11 cellular contexts compared by ENCODE assay signal in genomic region chr15:69474846-69475455, GRCh38. TPM values are rescaled to one million over a fixed set of nuclear protein-coding genes. Genes with fewer than 3 reads are reported as not detected.
A peak's percentile ranks its signal among the peaks of the same experiment; 100 is the strongest.
DNase-seq lines count a peak whose midpoint lies in the region; ATAC-seq, FAIRE-seq and TF ChIP-seq lines count a peak whose summit lies in the region.
"Had no signal": no experiment of that assay in that cellular context is flagged by ENCODE, and none has a peak within 500 bp of the region (broad histone marks: within the 10 kb centered on the region; RNA-seq: fewer than 3 reads in every experiment).

No MANE protein-coding gene starts in this region.

- no peak overlapping the region for H4K5ac ChIP-seq in IMR-90 (ENCODE audit: low read depth, low read length)

- H3K9me1 ChIP-seq in IMR-90 (ENCODE audit: insufficient read depth, low read length), result peaks cover 4% of the 10 kb centered on the region; the same call in 1 of the 2 replicates
- no peaks in the 10 kb centered on the region for H3K9me1 ChIP-seq in K562 (ENCODE audit: control insufficient read depth, insufficient read depth, low read length)

- H3K56ac ChIP-seq in IMR-90 (ENCODE audit: extremely low read depth, insufficient read depth, low read length), result no peak overlapping the region

- FAIRE-seq in K562 (lab: Jason Lieb, UNC), result no peak

- no peak overlapping the region for H3K18ac ChIP-seq in IMR-90 (ENCODE audit: low read depth, low read length)

- 0 out of 2 replicates have a peak overlapping the region, but pooled peaks have one; percentile 17 for H3K23ac ChIP-seq in IMR-90 (ENCODE audit: low read depth, low read length)

- TF ChIP-seq RAD21 in IMR-90 (IDR thresholded peaks at IDR 0.05; ENCODE audit: low read length) (no peak), K562 (CRISPR knock-in tag; conservative IDR thresholded peaks at IDR 0.05 in 1 of 2, IDR thresholded peaks at IDR 0.05 in 1 of 2) (no peak)

- H3K4me1 ChIP-seq in IMR-90 (ENCODE audit: control insufficient read depth, insufficient read depth, low read length), result peaks cover 9% of the 10 kb centered on the region
- H3K4me1 ChIP-seq in K562 (replicated peaks in 1 of 2; ENCODE audit: control insufficient read depth in 2 of 2, insufficient read depth in 2 of 2, low read length in 2 of 2), result 0 out of 5 replicates have a peak, but pooled peaks cover 0 to under 1% of the 10 kb centered on the region in 2 experiments
- H3K4me1 ChIP-seq in upper lobe of left lung, result peaks cover 0 to 4% (median 0%) of the 10 kb centered on the region in 4 donors
- H3K4me1 ChIP-seq: upper lobe of right lung had no signal

- dilution Hi-C loops in IMR-90 (cut with HindIII; ENCODE audit: low sequenced_read_pairs, unreplicated experiment), result no loop called here

- no peak overlapping the region for H3K14ac ChIP-seq in IMR-90 (replicated peaks; ENCODE audit: low read depth, low read length)

- no peaks in the 10 kb centered on the region for H3K79me1 ChIP-seq in IMR-90 (ENCODE audit: low read depth in 1 of 2, low read length in 2 of 2)

- no peak for ATAC-seq in IMR-90 (ENCODE audit: low read depth)
- ATAC-seq in K562, result peak; percentile 63
- ATAC-seq in upper lobe of left lung (ENCODE audit: low FRiP score in 2 of 2), result no peak
- no peak for ATAC-seq in GM19463 (IDR thresholded peaks at IDR 0.05; ENCODE audit: unreplicated experiment)

- H3K36me3 ChIP-seq in BJ (ENCODE audit: control insufficient read depth, insufficient read depth, low read length), result no peaks in the 10 kb centered on the region
- no peaks in the 10 kb centered on the region for H3K36me3 ChIP-seq in IMR-90 (ENCODE audit: control insufficient read depth, insufficient read depth, low read length)
- no peaks in the 10 kb centered on the region for H3K36me3 ChIP-seq in K562 (ENCODE audit: control insufficient read depth, insufficient read depth, low read length)
- no peaks in the 10 kb centered on the region for H3K36me3 ChIP-seq in upper lobe of left lung
- H3K36me3 ChIP-seq: BLaER1 treated with 17β-estradiol and CSF1 and Interleukin-3, amounts not matched to agents 10 nM and 100 nM; upper lobe of right lung had no signal

- TF ChIP-seq EP300 in K562 (IDR thresholded peaks at IDR 0.05; ENCODE audit: low read length) (no peak), upper lobe of left lung (IDR thresholded peaks at IDR 0.05) (no peak)

- H3K27ac ChIP-seq in IMR-90 (ENCODE audit: insufficient read depth, low read length) (no peak overlapping the region), K562 (ENCODE audit: extremely low read depth, low read depth, low read length) (no peak overlapping the region), upper lobe of left lung (no peak overlapping the region)
- H3K27ac ChIP-seq: BLaER1 treated with 17β-estradiol and CSF1 and Interleukin-3, amounts not matched to agents 10 nM and 100 nM; upper lobe of right lung had no signal

- no peak overlapping the region; the same call in 1 of the 2 replicates for H3K4ac ChIP-seq in IMR-90 (ENCODE audit: low read depth, low read length)

- 40% methylated on average over 2 of the region's 7 CpGs; no CpG with 5 or more reads in 1 of the 2 experiments for WGBS in IMR-90 (ENCODE audit: extremely low coverage in 2 of 2, insufficient read length in 1 of 2), 2 experiments
- 1% methylated on average over 7 of the region's 7 CpGs for WGBS in K562 (ENCODE audit: insufficient coverage, low coverage, missing lambda C conversion rate)
- WGBS in upper lobe of left lung, 2 donors, result 76 to 79% methylated on average over 7 of the region's 7 CpGs

- H2BK5ac ChIP-seq in IMR-90 (ENCODE audit: low read depth, low read length, poor library complexity, severe bottlenecking), result no peak overlapping the region

- TF ChIP-seq CTCF in BJ (IDR thresholded peaks at IDR 0.05; ENCODE audit: insufficient read depth, low read depth, low read length), result peak; percentile 30
- TF ChIP-seq CTCF in IMR-90 (conservative IDR thresholded peaks at IDR 0.05; ENCODE audit: low read depth, low read length), result 0 out of 2 replicates have a peak, but pooled peaks have one; percentile 8
- TF ChIP-seq CTCF in K562 (IDR thresholded peaks at IDR 0.05 in 2 of 3, conservative IDR thresholded peaks at IDR 0.05 in 1 of 3; ENCODE audit: insufficient read depth in 2 of 3, low read depth in 1 of 3, low read length in 3 of 3), result no peak
- TF ChIP-seq CTCF in upper lobe of left lung (IDR thresholded peaks at IDR 0.05), result peak in 1 of 6 experiments; percentile 31

- DNase-seq in BJ (ENCODE audit: low read depth) (no peak), IMR-90 (peak; percentile 23), K562 (ENCODE audit: extremely low read depth in 1 of 4, low spot score in 3 of 4) (peak in 1 of 4 experiments; percentile 18), kidney tubule cell (ENCODE audit: low spot score) (peak; percentile 56), upper lobe of left lung (no peak), mucosa of gallbladder (ENCODE audit: low spot score) (no peak), Kasumi-1 (lab: John Stamatoyannopoulos, UW) (no peak)
- DNase-seq: activated gamma-delta T cell had no signal

- H2BK20ac ChIP-seq in IMR-90 (ENCODE audit: low read depth, low read length), result peak overlapping the region; percentile 18; the same call in 1 of the 2 replicates

- BruUV-seq in IMR-90 (replicated peaks; lab: Mats Ljungman, UMichigan) (no TSS peak), K562 (replicated peaks; lab: Mats Ljungman, UMichigan) (no TSS peak)

- in situ Hi-C loops in IMR-90 (cut with MboI; ENCODE audit: low sequenced_read_pairs), result loop anchor here (10.0 kb wide), 1 partner anchor 1010 kb away; no protein-coding TSS in a partner anchor
- in situ Hi-C loops in K562 (cut with MboI), result loop anchor here (10.0 kb wide), 1 partner anchor 1010 kb away; no protein-coding TSS in a partner anchor

- intact Hi-C loops in IMR-90 (cut with micrococcal nuclease) (loop anchor here (5.0 to 10.0 kb wide), 4 partner anchors 500 to 1400 kb away; no protein-coding TSS in a partner anchor), K562 (cut with micrococcal nuclease) (loop anchor here (10.0 kb wide), 1 partner anchor 1250 kb away; no protein-coding TSS in a partner anchor)

- H4K20me1 ChIP-seq in IMR-90 (ENCODE audit: insufficient read depth, low read length), result no peaks in the 10 kb centered on the region
- peaks cover under 1% of the 10 kb centered on the region; the same call in 1 of the 2 replicates for H4K20me1 ChIP-seq in K562 (replicated peaks; ENCODE audit: control insufficient read depth, insufficient read depth, low read length)

- TF ChIP-seq POLR2A in IMR-90 (IDR thresholded peaks at IDR 0.05; ENCODE audit: low read depth, low read length) (no peak), K562 (conservative IDR thresholded peaks at IDR 0.05) (no peak), upper lobe of left lung (IDR thresholded peaks at IDR 0.05) (no peak)

- H2AK9ac ChIP-seq in IMR-90 (replicated peaks; ENCODE audit: low read depth, low read length, poor library complexity), result no peak overlapping the region

- no peak overlapping the region; the same call in 2 of the 3 replicates for H2BK15ac ChIP-seq in IMR-90 (ENCODE audit: low read depth, low read length)

- peak overlapping the region; percentile 37; the same call in 1 of the 2 replicates for H2BK120ac ChIP-seq in IMR-90 (ENCODE audit: low read depth, low read length)

- H3K4me2 ChIP-seq in IMR-90 (ENCODE audit: low read depth, low read length) (no peak overlapping the region), K562 (ENCODE audit: insufficient read depth, low read length) (no peak overlapping the region)

- peak overlapping the region; percentile 58 for H2AFZ ChIP-seq in IMR-90 (replicated peaks; ENCODE audit: low read length, poor library complexity)
- no peak overlapping the region for H2AFZ ChIP-seq in K562 (ENCODE audit: low read depth, low read length)

- H3K9ac ChIP-seq in IMR-90 (ENCODE audit: low read depth, low read length) (no peak overlapping the region), K562 (ENCODE audit: insufficient read depth in 1 of 2, low read depth in 2 of 2, low read length in 2 of 2) (no peak overlapping the region)

- 0 out of 4 replicates have a peak overlapping the region, but pooled peaks of 1 of the 2 experiments have one; percentile 23 for H4K8ac ChIP-seq in IMR-90 (ENCODE audit: low read depth in 2 of 2, low read length in 2 of 2)

- CTCF ChIA-PET in BJ (lab: Yijun Ruan, JAX), result interaction anchor here (0.6 to 6.6 kb wide), 15 partner anchors 9 to 1063 kb away, joined by 3 to 45 read pairs (median 4); no protein-coding TSS in a partner anchor
- CTCF ChIA-PET in IMR-90 (lab: Yijun Ruan, JAX), result interaction anchor here (0.6 to 1.0 kb wide), 2 partner anchors 991 to 1177 kb away, joined by 3 read pairs; no protein-coding TSS in a partner anchor
- CTCF ChIA-PET in K562 (lab: Yijun Ruan, JAX; ENCODE audit: low intra/inter-chr PET ratio), result interaction anchor here (0.5 to 1.0 kb wide), 3 partner anchors 40 to 1247 kb away, joined by 3 read pairs; no protein-coding TSS in a partner anchor

- H3K9me3 ChIP-seq in IMR-90 (ENCODE audit: control insufficient read depth, insufficient read depth, low read length) (peaks cover 4% of the 10 kb centered on the region), K562 (replicated peaks; ENCODE audit: control insufficient read depth, insufficient read depth, low read depth, low read length) (no peaks in the 10 kb centered on the region), upper lobe of left lung (no peaks in the 10 kb centered on the region)
- H3K9me3 ChIP-seq: upper lobe of right lung had no signal

- H3K79me2 ChIP-seq in K562 (ENCODE audit: control insufficient read depth, insufficient read depth, low read length), result no peaks in the 10 kb centered on the region

- H3K4me3 ChIP-seq in BJ (ENCODE audit: low read depth, low read length) (no peak overlapping the region), IMR-90 (ENCODE audit: insufficient read depth, low read depth, low read length) (no peak overlapping the region), K562 (no peak overlapping the region), upper lobe of left lung (no peak overlapping the region)
- H3K4me3 ChIP-seq: BLaER1 treated with 17β-estradiol and CSF1 and Interleukin-3, amounts not matched to agents 10 nM and 100 nM; upper lobe of right lung had no signal

- H4K91ac ChIP-seq in IMR-90 (ENCODE audit: insufficient read depth, low read depth, low read length), result peak overlapping the region; percentile 4; the same call in 1 of the 2 replicates

- POLR2A ChIA-PET in BJ (lab: Charles Lee) (no interaction called here), IMR-90 (lab: Charles Lee; ENCODE audit: unreplicated experiment) (no interaction called here), K562 (lab: Yijun Ruan, JAX) (interaction anchor here (0.7 to 1.2 kb wide), 2 partner anchors 19 to 385 kb away, joined by 3 to 4 read pairs; no protein-coding TSS in a partner anchor)

- H3K27me3 ChIP-seq in BJ (ENCODE audit: control insufficient read depth, insufficient read depth, low read length) (peaks cover 3% of the 10 kb centered on the region; the same call in 1 of the 2 replicates), IMR-90 (ENCODE audit: control insufficient read depth, insufficient read depth, low read length) (peaks cover 11% of the 10 kb centered on the region), K562 (ENCODE audit: control insufficient read depth in 2 of 2, insufficient read depth in 2 of 2, low read length in 2 of 2) (peaks cover 6 to 24% of the 10 kb centered on the region in 2 experiments; a peak in 4 of 5 replicates), upper lobe of left lung (no peaks in the 10 kb centered on the region)
- H3K27me3 ChIP-seq: upper lobe of right lung had no signal

- no peak overlapping the region; the same call in 1 of the 2 replicates for H2AK5ac ChIP-seq in IMR-90 (ENCODE audit: low read depth, low read length)

RNA-seq across cellular contexts. Expression of gene RPLP1, which starts 22.3 kb away (rescaled TPM):
- polyA plus RNA-seq in BJ (2011; rRNA removed), result 1,124 and 1,191 TPM in 2 replicates
- polyA minus RNA-seq in BJ (2011; rRNA and poly(A)+ RNA removed), result 336 and 346 TPM in 2 replicates
- 97.0 and 132 TPM in 2 replicates for total RNA-seq in IMR-90 (2012; rRNA removed)
- polyA plus RNA-seq in IMR-90 (2012; rRNA removed), result 1,440 and 1,469 TPM in 2 replicates
- 865 and 2,195 TPM in 2 replicates for polyA plus RNA-seq in IMR-90 (2012; cell fraction: cytosol; rRNA removed)
- 449 and 618 TPM in 2 replicates for polyA plus RNA-seq in IMR-90 (2012; cell fraction: nucleus; rRNA removed; ENCODE audit: low replicate concordance)
- 174 and 228 TPM in 2 replicates for total RNA-seq in K562 (2011; cell fraction: chromatin; rRNA removed; ENCODE audit: low replicate concordance)
- 391 and 425 TPM in 2 replicates for total RNA-seq in K562 (2011; cell fraction: nucleolus; rRNA removed)
- total RNA-seq in K562 (2011; cell fraction: nucleoplasm; rRNA removed), result 447 and 925 TPM in 2 replicates
- total RNA-seq in K562 (2014; rRNA removed), result 529 and 1,012 TPM in 2 replicates
- 75.0 and 76.3 TPM in 2 replicates for total RNA-seq in K562 (2014; rRNA removed; fragmentation: Illumina TruSeq; extraction: Trizol)
- total RNA-seq in K562 (2015; rRNA removed; fragmentation: Illumina TruSeq; extraction: Trizol), result 348 and 354 TPM in 2 replicates
- total RNA-seq in K562 (2021), result 2,904 and 3,053 TPM in 2 replicates
- 847 and 1,576 TPM in 2 replicates for polyA plus RNA-seq in K562 (2011; rRNA removed)
- 1,671 and 2,235 TPM in 2 replicates for polyA plus RNA-seq in K562 (2011; cell fraction: cytosol; rRNA removed)
- polyA plus RNA-seq in K562 (2011; cell fraction: nucleus; rRNA removed), result 951 and 1,033 TPM in 2 replicates
- polyA plus RNA-seq in K562 (2012), result 3,121 and 3,201 TPM in 2 replicates
- 629 and 1,170 TPM in 2 replicates for polyA plus RNA-seq in K562 (2014; fragmentation: Illumina TruSeq; extraction: Trizol)
- polyA plus RNA-seq in K562 (2014; fragmentation: Nextera tagmentation; extraction: Ambion mirVana), result 1,000 to 10,000 TPM; 2,333 to 2,378 TPM
- 1,119 and 1,211 TPM in 2 replicates for polyA plus RNA-seq in K562 (2014; rRNA removed)
- 279 and 315 TPM in 2 replicates for polyA minus RNA-seq in K562 (2011; rRNA and poly(A)+ RNA removed)
- 3,516 and 4,843 TPM in 2 replicates for polyA minus RNA-seq in K562 (2011; cell fraction: cytosol; rRNA and poly(A)+ RNA removed)
- 192 and 341 TPM in 2 replicates for polyA minus RNA-seq in K562 (2011; cell fraction: nucleus; rRNA and poly(A)+ RNA removed)
- total RNA-seq in upper lobe of left lung, result 1,000 to 10,000 TPM in 2 of 6 donors, 100 to 1,000 TPM in 4; 339 to 1,933 (median 538) TPM
- 1,562 TPM for total RNA-seq in mucosa of gallbladder

Comparison
In these comparisons a context has a peak if more than half of its experiments do, and no peak if none do; other contexts are left out.
1. DNase-seq: peak in IMR-90 (single experiment) and kidney tubule cell (single experiment); none in BJ (single experiment), upper lobe of left lung (0 of 2), mucosa of gallbladder (single experiment) and Kasumi-1 (0 of 2).
2. CTCF ChIP-seq: peak in BJ (single experiment) and IMR-90 (single experiment); none in K562 (0 of 3).